ENCODE assay signal across 11 cellular contexts in the genomic region with DNA sequence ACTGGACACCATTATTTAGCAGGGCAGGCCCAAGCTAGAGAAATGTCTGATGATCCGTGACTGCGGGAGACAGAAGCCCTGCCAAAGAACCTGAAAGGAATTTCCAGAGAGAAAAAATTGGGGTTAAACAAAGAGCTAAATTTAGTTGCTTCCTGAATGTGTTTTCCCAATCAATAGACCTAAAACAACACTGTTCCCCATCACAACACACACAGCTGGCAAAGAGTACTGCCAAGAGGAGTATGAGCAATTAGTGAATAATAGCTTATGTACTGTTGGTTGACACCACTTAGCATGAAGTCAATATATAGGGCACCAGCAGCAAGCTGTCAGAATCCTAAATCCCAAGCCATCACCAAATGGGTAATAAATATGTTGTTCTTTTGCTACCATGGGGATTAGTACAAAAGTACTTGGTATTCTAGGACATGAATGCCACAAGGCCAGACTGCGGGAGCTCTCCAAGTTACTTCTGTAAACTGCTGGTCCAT. TPM values are rescaled to one million over a fixed set of nuclear protein-coding genes. Genes with fewer than 3 reads are reported as not detected.
DNase-seq lines count a peak whose midpoint lies in the region; ATAC-seq and TF ChIP-seq lines count a peak whose summit lies in the region.
"Had no signal": no experiment of that assay in that cellular context is flagged by ENCODE, and none has a peak within 500 bp of the region (broad histone marks: within the 10 kb centered on the region; RNA-seq: fewer than 3 reads in every experiment).

No MANE protein-coding gene starts in this region.

- H3K27me3 Mint-ChIP-seq in activated CD4-positive, alpha-beta T cell treated with anti-CD3 and anti-CD28 coated beads, Interleukin-2, amount 10 ng/mL, durations not matched to agents 7 days and 5 days, result no peaks in the 10 kb centered on the region

- TF ChIP-seq CTCF in fibroblast of mammary gland (conservative IDR thresholded peaks at IDR 0.05; ENCODE audit: control insufficient read depth, insufficient read depth, low read depth, low read length) (no peak), GM13976 (IDR thresholded peaks at IDR 0.05; ENCODE audit: borderline replicate concordance, control extremely low read depth, extremely low read depth, insufficient read depth, missing control alignments) (no peak)

- CTCF ChIA-PET in activated CD4-positive, alpha-beta T cell treated with anti-CD3 and anti-CD28 coated beads, Interleukin-2, amount 10 ng/mL, durations not matched to agents 7 days and 5 days (lab: Charles Lee), result interaction anchor here (1.1 kb wide), 1 partner anchor 12 kb away, joined by 3 read pairs; no protein-coding TSS in a partner anchor

- H3K4me3 Mint-ChIP-seq in activated CD4-positive, alpha-beta T cell treated with anti-CD3 and anti-CD28 coated beads, Interleukin-2, amount 10 ng/mL, durations not matched to agents 7 days and 5 days, result no peak overlapping the region

- peaks cover 9% of the 10 kb centered on the region for H3K4me1 Mint-ChIP-seq in activated CD4-positive, alpha-beta T cell treated with anti-CD3 and anti-CD28 coated beads, Interleukin-2, amount 10 ng/mL, durations not matched to agents 7 days and 5 days

- H3K36me3 Mint-ChIP-seq in activated CD4-positive, alpha-beta T cell treated with anti-CD3 and anti-CD28 coated beads, Interleukin-2, amount 10 ng/mL, durations not matched to agents 7 days and 5 days (ENCODE audit: low read depth), result peaks cover 3% of the 10 kb centered on the region

- ATAC-seq in HG03439 (IDR thresholded peaks at IDR 0.05; ENCODE audit: unreplicated experiment), result no peak

- peak; percentile 94 for DNase-seq in NCI-H1105 treated with DMSO at 0.1 percent for 48 hours (lab: John Stamatoyannopoulos, UW)
- peak; percentile 47 for DNase-seq in NCI-H748 treated with DMSO at 0.1 percent for 48 hours (lab: John Stamatoyannopoulos, UW)
- DNase-seq in fibroblast of mammary gland (ENCODE audit: low read depth), result peak; percentile 70
- DNase-seq in renal cortical epithelial cell (ENCODE audit: low read depth), result peak; percentile 93
- no peak for DNase-seq in activated CD4-positive, alpha-beta T cell treated with anti-CD3 and anti-CD28 coated beads, Interleukin-2, amount 10 ng/mL, durations not matched to agents 7 days and 5 days
- no peak for DNase-seq in GM13976 (ENCODE audit: low spot score)
- DNase-seq in stimulated activated CD8-positive, alpha-beta memory T cell treated with anti-CD3 and anti-CD28 coated beads, Interleukin-4, amount 100 ng/mL, for 48 hours, result no peak
- DNase-seq: effector CD4-positive, alpha-beta T cell; SHP77 had no signal

- in situ Hi-C loops in GM13976 (cut with MboI; ENCODE audit: low sequenced_read_pairs, unreplicated experiment), result no loop called here

- H3K27ac Mint-ChIP-seq in activated CD4-positive, alpha-beta T cell treated with anti-CD3 and anti-CD28 coated beads, Interleukin-2, amount 10 ng/mL, durations not matched to agents 7 days and 5 days, result no peak overlapping the region

- H3K4me3 ChIP-seq in fibroblast of mammary gland (ENCODE audit: control insufficient read depth, low read depth, low read length), result no peak overlapping the region
- H3K4me3 ChIP-seq: HAP-1 had no signal

- H3K9me3 Mint-ChIP-seq in activated CD4-positive, alpha-beta T cell treated with anti-CD3 and anti-CD28 coated beads, Interleukin-2, amount 10 ng/mL, durations not matched to agents 7 days and 5 days, result no peaks in the 10 kb centered on the region

- POLR2A ChIA-PET in activated CD4-positive, alpha-beta T cell treated with anti-CD3 and anti-CD28 coated beads, Interleukin-2, amount 10 ng/mL, durations not matched to agents 7 days and 5 days (lab: Charles Lee), result no interaction called here

RNA-seq across cellular contexts. Expression of a gene that starts 35.7 kb away (rescaled TPM):
- 74.8 and 92.0 TPM in 2 replicates for total RNA-seq in renal cortical epithelial cell
- 100 to 1,000 TPM; 126 to 134 TPM for total RNA-seq in activated CD4-positive, alpha-beta T cell treated with anti-CD3 and anti-CD28 coated beads, Interleukin-2, amount 10 ng/mL, durations not matched to agents 7 days and 5 days

RNA-seq across cellular contexts. Expression of a gene that starts 44.5 kb away (rescaled TPM):
- 5.4 and 16.5 TPM in 2 replicates for total RNA-seq in renal cortical epithelial cell
- 10 to 100 TPM; 34.9 to 41.1 TPM for total RNA-seq in activated CD4-positive, alpha-beta T cell treated with anti-CD3 and anti-CD28 coated beads, Interleukin-2, amount 10 ng/mL, durations not matched to agents 7 days and 5 days

Comparison
In these comparisons a context has a peak if more than half of its experiments do, and no peak if none do; other contexts are left out.
1. DNase-seq: peak in NCI-H1105 treated with DMSO at 0.1 percent for 48 hours (single experiment), NCI-H748 treated with DMSO at 0.1 percent for 48 hours (single experiment), fibroblast of mammary gland (single experiment) and renal cortical epithelial cell (single experiment); none in activated CD4-positive, alpha-beta T cell treated with anti-CD3 and anti-CD28 coated beads, Interleukin-2, amount 10 ng/mL, durations not matched to agents 7 days and 5 days (single experiment), GM13976 (single experiment) and stimulated activated CD8-positive, alpha-beta memory T cell treated with anti-CD3 and anti-CD28 coated beads, Interleukin-4, amount 100 ng/mL, for 48 hours (single experiment).